In genomic region chr6:149032599-149033405, GRCh38 we compare ENCODE assay signal across 1 cellular context.
TF ChIP-seq lines count a peak whose summit lies in the region.

No MANE protein-coding gene starts in this region.

TF ChIP-seq in HepG2, 621 proteins besides CTCF, POLR2A, EP300 and RAD21 (continued from another document and continues in another):
- TF ChIP-seq ZNF142 (CRISPR knock-in tag; IDR thresholded peaks at IDR 0.05) (no peak), GATAD1 (CRISPR knock-in tag; IDR thresholded peaks at IDR 0.05) (0 out of 2 replicates have a peak, but pooled peaks have one; percentile 9), ISL2 (CRISPR knock-in tag; IDR thresholded peaks at IDR 0.05) (peak; percentile 95), KDM5B (CRISPR knock-in tag; IDR thresholded peaks at IDR 0.05; ENCODE audit: borderline replicate concordance) (no peak), ZNF773 (CRISPR knock-in tag; IDR thresholded peaks at IDR 0.05; ENCODE audit: borderline replicate concordance) (no peak), CSRNP1 (CRISPR knock-in tag; IDR thresholded peaks at IDR 0.05) (0 out of 2 replicates have a peak, but pooled peaks have one; percentile 59), ZNF720 (CRISPR knock-in tag; IDR thresholded peaks at IDR 0.05) (no peak), USF2 (IDR thresholded peaks at IDR 0.05; ENCODE audit: low read depth, low read length) (no peak), USF2 (CRISPR knock-in tag; IDR thresholded peaks at IDR 0.05; ENCODE audit: borderline replicate concordance) (no peak), HOXA3 (CRISPR knock-in tag; IDR thresholded peaks at IDR 0.05) (no peak; the same call in 1 of the 2 replicates), ZNF562 (CRISPR knock-in tag; IDR thresholded peaks at IDR 0.05; ENCODE audit: borderline replicate concordance) (no peak), ZNF710 (CRISPR knock-in tag; IDR thresholded peaks at IDR 0.05; ENCODE audit: borderline replicate concordance) (peak; percentile 88; the same call in 1 of the 2 replicates), ZNF224 (CRISPR knock-in tag; IDR thresholded peaks at IDR 0.05) (no peak), SNAPC5 (CRISPR knock-in tag; IDR thresholded peaks at IDR 0.05; ENCODE audit: borderline replicate concordance) (no peak), ZFP82 (CRISPR knock-in tag; IDR thresholded peaks at IDR 0.05; ENCODE audit: borderline replicate concordance) (no peak), RFXAP (CRISPR knock-in tag; IDR thresholded peaks at IDR 0.05; ENCODE audit: borderline replicate concordance) (peak; percentile 33; the same call in 1 of the 2 replicates), DDIT3 (CRISPR knock-in tag; IDR thresholded peaks at IDR 0.05) (no peak), TSC22D2 (CRISPR knock-in tag; IDR thresholded peaks at IDR 0.05; ENCODE audit: borderline replicate concordance) (no peak), TAF1 (CRISPR knock-in tag; IDR thresholded peaks at IDR 0.05) (no peak), TRAFD1 (CRISPR knock-in tag; IDR thresholded peaks at IDR 0.05; ENCODE audit: borderline replicate concordance) (no peak), ZFP1 (CRISPR knock-in tag; IDR thresholded peaks at IDR 0.05) (peak; percentile 36; the same call in 1 of the 2 replicates), TFE3 (CRISPR knock-in tag; IDR thresholded peaks at IDR 0.05) (peak; percentile 53; the same call in 1 of the 2 replicates), LRRFIP1 (CRISPR knock-in tag; conservative IDR thresholded peaks at IDR 0.05) (no peak), ESRRA (CRISPR knock-in tag; IDR thresholded peaks at IDR 0.05; ENCODE audit: low read depth) (peak; percentile 67), CSRNP2 (CRISPR knock-in tag; conservative IDR thresholded peaks at IDR 0.05; ENCODE audit: low read depth) (no peak), PREB (CRISPR knock-in tag; IDR thresholded peaks at IDR 0.05) (no peak), IRF9 (CRISPR knock-in tag; IDR thresholded peaks at IDR 0.05; ENCODE audit: borderline replicate concordance) (no peak), FOXJ3 (CRISPR knock-in tag; IDR thresholded peaks at IDR 0.05; ENCODE audit: borderline replicate concordance) (peak; percentile 94; the same call in 1 of the 2 replicates), MXD4 (CRISPR knock-in tag; IDR thresholded peaks at IDR 0.05) (no peak), KLF13 (CRISPR knock-in tag; IDR thresholded peaks at IDR 0.05) (no peak), ZNF563 (CRISPR knock-in tag; IDR thresholded peaks at IDR 0.05) (0 out of 2 replicates have a peak, but pooled peaks have one; percentile 16), TEAD2 (CRISPR knock-in tag; IDR thresholded peaks at IDR 0.05) (no peak), ZNF703 (CRISPR knock-in tag; IDR thresholded peaks at IDR 0.05; ENCODE audit: borderline replicate concordance) (no peak; the same call in 1 of the 2 replicates), ZNF292 (CRISPR knock-in tag; IDR thresholded peaks at IDR 0.05; ENCODE audit: borderline replicate concordance, low read depth) (no peak)
